Comparison of ENCODE assay signal across 24 cellular contexts in genomic region chr5:5767286-5767928, GRCh38.
DNase-seq lines count a peak whose midpoint lies in the region; ATAC-seq, FAIRE-seq and TF ChIP-seq lines count a peak whose summit lies in the region.
"Had no signal": no experiment of that assay in that cellular context is flagged by ENCODE, and none has a peak within 500 bp of the region (broad histone marks: within the 10 kb centered on the region; RNA-seq: fewer than 3 reads in every experiment).

No MANE protein-coding gene starts in this region.

- no peak overlapping the region for H3K27ac ChIP-seq in pancreas
- H3K27ac ChIP-seq: hepatocyte, neutrophil, spleen, tibial nerve had no signal

- no peaks in the 10 kb centered on the region for H3K4me1 ChIP-seq in pancreas
- H3K4me1 ChIP-seq: tibial nerve had no signal

- no peak overlapping the region for H3K4me3 ChIP-seq in pancreas
- H3K4me3 ChIP-seq: hepatocyte, lung, spleen, tibial nerve had no signal

- WGBS in pancreas, 2 donors: 65 to 80% methylated on average over 5 of the region's 5 CpGs

- H3K36me3 ChIP-seq in pancreas: no peaks in the 10 kb centered on the region
- H3K36me3 ChIP-seq: neutrophil, spleen, tibial nerve had no signal

- FAIRE-seq in pancreas (lab: Jason Lieb, UNC): no peak
- FAIRE-seq: HTR-8/SVneo had no signal

- intact Hi-C loops in head of caudate nucleus (cut with DNase I) (no loop called here), pancreas (cut with DNase I) (no loop called here)

- no peaks in the 10 kb centered on the region for H3K9me3 ChIP-seq in pancreas
- H3K9me3 ChIP-seq: neutrophil, spleen, tibial nerve had no signal

- no peaks in the 10 kb centered on the region for H3K27me3 ChIP-seq in pancreas
- H3K27me3 ChIP-seq: hepatocyte, neutrophil, spleen, tibial nerve had no signal

- DNase-seq in DMS153 (lab: John Stamatoyannopoulos, UW) (peak; percentile 33), NCI-H1092 (lab: John Stamatoyannopoulos, UW) (peak; percentile 74), head of caudate nucleus (peak in 23 of 42 donors; percentile 4 to 46 (median 23)), pancreas (peak in 3 of 6 donors; percentile 14 to 19 (median 15)), NCI-H524 (lab: John Stamatoyannopoulos, UW) (no peak), SW480 (ENCODE audit: low spot score) (no peak), NCI-H1694 (lab: John Stamatoyannopoulos, UW) (no peak)
- DNase-seq: activated CD4-positive, alpha-beta T cell treated with anti-CD3 and anti-CD28 coated beads for 4 hours; activated naive CD4-positive, alpha-beta T cell treated with anti-CD3 and anti-CD28 coated beads, Interleukin-2, amount 10 ng/mL, durations not matched to agents 7 days and 5 days; activated T-cell treated with anti-CD3 and anti-CD28 coated beads, Interleukin-2, amount 50 U/mL, for 48 hours; CD4-positive, alpha-beta memory T cell; immature natural killer cell; Kasumi-1; NCI-H748 treated with DMSO at 0.1 percent for 48 hours; SIG-M5; spleen; stimulated activated CD4-positive, alpha-beta T cell treated with anti-CD3 and anti-CD28 coated beads, Interleukin-4, amount 100 ng/mL, for 1 hour; stimulated activated naive CD4-positive, alpha-beta T cell had no signal

- ATAC-seq in pancreas (peak in 3 of 4 donors; percentile 55 to 71 (median 70)), GM21619 (IDR thresholded peaks at IDR 0.05; ENCODE audit: unreplicated experiment) (no peak)

- no peak for TF ChIP-seq CTCF in pancreas (IDR thresholded peaks at IDR 0.05)

Comparison
In these comparisons a context has a peak if more than half of its experiments do, and no peak if none do; other contexts are left out.
1. DNase-seq: peak in DMS153 (single experiment), NCI-H1092 (single experiment) and head of caudate nucleus (23 of 42); none in NCI-H524 (0 of 2), SW480 (single experiment) and NCI-H1694 (single experiment).